27 cellular contexts compared by ENCODE assay signal in genomic region chr18:57853864-57854263, GRCh38. TPM values are rescaled to one million over a fixed set of nuclear protein-coding genes. Genes with fewer than 3 reads are reported as not detected.
DNase-seq lines count a peak whose midpoint lies in the region; ATAC-seq, FAIRE-seq and TF ChIP-seq lines count a peak whose summit lies in the region.
"Had no signal": no experiment of that assay in that cellular context is flagged by ENCODE, and none has a peak within 500 bp of the region (broad histone marks: within the 10 kb centered on the region; RNA-seq: fewer than 3 reads in every experiment).

No MANE protein-coding gene starts in this region.

- 91% methylated on average over 2 of the region's 2 CpGs for WGBS in hepatocyte (ENCODE audit: low lambda C conversion rate, missing lambda C conversion rate)
- 21 to 70% (median 41%) methylated on average over 2 of the region's 2 CpGs for WGBS in small intestine, 3 donors
- 92 to 100% methylated on average over 2 of the region's 2 CpGs for WGBS in heart right ventricle, 2 donors

- DNase-seq in A673 (ENCODE audit: low spot score), result no peak
- DNase-seq in hepatocyte (ENCODE audit: low spot score), result no peak
- no peak for DNase-seq in mucosa of descending colon
- DNase-seq in small intestine, result peak; percentile 73
- no peak for DNase-seq in stimulated activated naive CD8-positive, alpha-beta T cell treated with anti-CD3 and anti-CD28 coated beads, Interleukin-15, Interleukin-2, amounts not matched to agents 100 U/mL and 50 U/mL, for 24 hours
- no peak for DNase-seq in heart right ventricle
- DNase-seq: ACHN; BE2C; C1 segment of cervical spinal cord; CD4-positive, alpha-beta memory T cell; CD4-positive, CD25-positive, alpha-beta regulatory T cell; CD8-positive, alpha-beta memory T cell; COR-L47; DMS 273 treated with DMSO at 0.1 percent for 48 hours; DMS53; DMS79; DND-41; EL; GDM1 had no signal

- TF ChIP-seq CTCF in A673 (conservative IDR thresholded peaks at IDR 0.05; ENCODE audit: low read depth, low read length) (no peak), hepatocyte (IDR thresholded peaks at IDR 0.05; ENCODE audit: poor library complexity) (no peak), mucosa of descending colon (IDR thresholded peaks at IDR 0.05) (no peak), heart right ventricle (IDR thresholded peaks at IDR 0.05) (no peak)

- no peak overlapping the region for H3K4me3 ChIP-seq in A673 (ENCODE audit: low read depth, low read length, poor library complexity, severe bottlenecking)
- H3K4me3 ChIP-seq in hepatocyte, result no peak overlapping the region
- H3K4me3 ChIP-seq in mucosa of descending colon, result no peak overlapping the region
- no peak overlapping the region for H3K4me3 ChIP-seq in small intestine (ENCODE audit: low read depth in 1 of 2, low read length in 2 of 2)
- no peak overlapping the region for H3K4me3 ChIP-seq in heart right ventricle
- H3K4me3 ChIP-seq: A549, BLaER1, GM12878 had no signal

- H3K9me2 ChIP-seq in hepatocyte (replicated peaks; ENCODE audit: insufficient read depth), result no peaks in the 10 kb centered on the region

- H3K4me1 ChIP-seq in A673 (ENCODE audit: insufficient read depth, low read length, poor library complexity, severe bottlenecking) (peaks cover 44% of the 10 kb centered on the region), hepatocyte (ENCODE audit: insufficient read depth) (peaks cover 3% of the 10 kb centered on the region), mucosa of descending colon (ENCODE audit: low read depth) (peaks cover 14% of the 10 kb centered on the region), small intestine (ENCODE audit: control insufficient read depth in 2 of 2, insufficient read depth in 1 of 2, low read depth in 1 of 2, low read length in 1 of 2) (peaks cover 0 to 2% of the 10 kb centered on the region in 2 donors), heart right ventricle (no peaks in the 10 kb centered on the region)
- H3K4me1 ChIP-seq: A549, BE2C had no signal

- no peaks in the 10 kb centered on the region for H3K36me3 ChIP-seq in A673 (ENCODE audit: insufficient read depth, low read length, poor library complexity, severe bottlenecking)
- H3K36me3 ChIP-seq in hepatocyte (replicated peaks; ENCODE audit: insufficient read depth, low read depth), result no peaks in the 10 kb centered on the region
- H3K36me3 ChIP-seq in mucosa of descending colon (ENCODE audit: low read depth), result no peaks in the 10 kb centered on the region
- H3K36me3 ChIP-seq in small intestine (ENCODE audit: control insufficient read depth in 2 of 2, insufficient read depth in 2 of 2, low read length in 2 of 2), result no peaks in the 10 kb centered on the region
- no peaks in the 10 kb centered on the region for H3K36me3 ChIP-seq in heart right ventricle
- H3K36me3 ChIP-seq: BE2C, BLaER1 had no signal

- H3K4me2 ChIP-seq in hepatocyte, result no peak overlapping the region
- H3K4me2 ChIP-seq: A549, BLaER1 had no signal

- intact Hi-C loops in A673 (cut with micrococcal nuclease; ENCODE audit: unreplicated experiment), result loop anchor here (10.0 kb wide), 1 partner anchor 289 kb away; no protein-coding TSS in a partner anchor
- intact Hi-C loops in mucosa of descending colon (cut with DNase I, micrococcal nuclease), result no loop called here
- intact Hi-C loops in heart right ventricle (cut with DNase I), result no loop called here

- H3K79me2 ChIP-seq in hepatocyte, result no peaks in the 10 kb centered on the region

- H3K27me3 ChIP-seq in A673 (replicated peaks; ENCODE audit: insufficient read depth, low read depth, low read length, poor library complexity) (no peaks in the 10 kb centered on the region), hepatocyte (peaks cover 7% of the 10 kb centered on the region), small intestine (ENCODE audit: control insufficient read depth in 2 of 2, insufficient read depth in 2 of 2, low read length in 2 of 2) (no peaks in the 10 kb centered on the region), heart right ventricle (no peaks in the 10 kb centered on the region)
- H3K27me3 ChIP-seq: BE2C, BLaER1 had no signal

- no peak overlapping the region for H2AFZ ChIP-seq in hepatocyte

- CTCF ChIA-PET in A673 (lab: Charles Lee), result no interaction called here

- BruUV-seq in A673 (replicated peaks; lab: Mats Ljungman, UMichigan), result no TSS peak

- peak; percentile 37 for ATAC-seq in mucosa of descending colon
- ATAC-seq in HG03045 (IDR thresholded peaks at IDR 0.05; ENCODE audit: unreplicated experiment), result no peak
- no peak for ATAC-seq in stimulated activated naive CD8-positive, alpha-beta T cell treated with anti-CD3 and anti-CD28 coated beads, Interleukin-15, Interleukin-2, amounts not matched to agents 100 U/mL and 50 U/mL, for 24 hours
- no peak for ATAC-seq in heart right ventricle
- ATAC-seq: A549, GM12878 had no signal

- H3K27ac ChIP-seq in A673 (ENCODE audit: low read depth, low read length, poor library complexity, severe bottlenecking) (peak overlapping the region; percentile 97), hepatocyte (peak overlapping the region; percentile 37), small intestine (ENCODE audit: low read depth in 1 of 2, low read length in 1 of 2) (no peak overlapping the region), heart right ventricle (no peak overlapping the region)
- H3K27ac ChIP-seq: 22Rv1, A549, BLaER1 had no signal

- H3K9me3 ChIP-seq in A673 (ENCODE audit: low read depth, low read length, poor library complexity, severe bottlenecking) (peaks cover 7% of the 10 kb centered on the region), hepatocyte (ENCODE audit: low read depth) (no peaks in the 10 kb centered on the region), mucosa of descending colon (no peaks in the 10 kb centered on the region), small intestine (ENCODE audit: control insufficient read depth, low read depth) (no peaks in the 10 kb centered on the region), heart right ventricle (peaks cover 0 to 5% (median 0%) of the 10 kb centered on the region in 11 donors)
- H3K9me3 ChIP-seq: A549, BE2C, BLaER1 had no signal

- FAIRE-seq in small intestine (lab: Jason Lieb, UNC), result no peak
- FAIRE-seq: A549, GM12878, GM12892, GM18507 had no signal

- POLR2A ChIA-PET in A673 (lab: Charles Lee; ENCODE audit: low non-redundant PET), result no interaction called here

- H4K20me1 ChIP-seq in hepatocyte (ENCODE audit: insufficient read depth, poor library complexity, severe bottlenecking), result no peaks in the 10 kb centered on the region
- H4K20me1 ChIP-seq: BLaER1 had no signal

RNA-seq across cellular contexts. Expression of gene ATP8B1, which starts 50.7 kb away (rescaled TPM):
- total RNA-seq in A673 (2021) (35.6 and 39.3 TPM in 2 replicates), hepatocyte (36.5 and 38.4 TPM in 2 replicates), mucosa of descending colon (100 to 1,000 TPM; 175 to 406 (median 316) TPM), heart right ventricle (10 to 100 TPM in 4 of 10 donors, 1 to 10 TPM in 6; 4.1 to 16.5 (median 8.1) TPM)
- polyA plus RNA-seq in hepatocyte (7.9 TPM in 2 replicates), small intestine (10 to 100 TPM; 25.5 to 57.1 (median 28.4) TPM), heart right ventricle (1 to 10 TPM; 2.7 to 3.7 TPM)
- total RNA-seq: CD4-positive, alpha-beta memory T cell; CD4-positive, CD25-positive, alpha-beta regulatory T cell; CD8-positive, alpha-beta memory T cell; G401 had no signal
- polyA plus RNA-seq: CD8-positive, alpha-beta memory T cell had no signal

Comparison
In these comparisons a context has a peak if more than half of its experiments do, and no peak if none do; other contexts are left out.
1. H3K27ac ChIP-seq: peak in A673 (single experiment) and hepatocyte (single experiment); none in small intestine (0 of 2) and heart right ventricle (0 of 10).